11 cellular contexts compared by ENCODE assay signal in genomic region chr1:241990040-241990439, GRCh38. TPM values are rescaled to one million over a fixed set of nuclear protein-coding genes. Genes with fewer than 3 reads are reported as not detected.
A peak's percentile ranks its signal among the peaks of the same experiment; 100 is the strongest.
DNase-seq lines count a peak whose midpoint lies in the region; FAIRE-seq and TF ChIP-seq lines count a peak whose summit lies in the region.
"Had no signal": no experiment of that assay in that cellular context is flagged by ENCODE, and none has a peak within 500 bp of the region (broad histone marks: within the 10 kb centered on the region; RNA-seq: fewer than 3 reads in every experiment).

No MANE protein-coding gene starts in this region.

- DNase-seq in AG04449 (ENCODE audit: low read depth, low spot score) (peak; percentile 14), LHCN-M2 (ENCODE audit: low read depth) (peak; percentile 98), choroid plexus epithelial cell (ENCODE audit: low read depth) (peak; percentile 79), lower leg skin (ENCODE audit: low spot score in 2 of 2) (peak; percentile 70 to 93), GM19238 (ENCODE audit: insufficient read length, low spot score) (no peak), chondrocyte (ENCODE audit: low spot score) (no peak), GM12892 (ENCODE audit: insufficient read length) (no peak)
- DNase-seq in stimulated activated CD8-positive, alpha-beta memory T cell treated with anti-CD3 and anti-CD28 coated beads, Interleukin-4, amount 100 ng/mL, for 48 hours, result no peak
- DNase-seq: activated CD4-positive, alpha-beta T cell treated with anti-CD3 and anti-CD28 coated beads, Interleukin-2, amount 10 ng/mL, durations not matched to agents 7 days and 5 days; CD4-positive, alpha-beta memory T cell had no signal

- intact Hi-C loops in lower leg skin (cut with DNase I; ENCODE audit: low total_unique reads), result no loop called here

- no peak for TF ChIP-seq POLR2A in lower leg skin (IDR thresholded peaks at IDR 0.05)
- TF ChIP-seq POLR2A in GM12892 (IDR thresholded peaks at IDR 0.05; ENCODE audit: low read depth, low read length), result no peak

- no peak for FAIRE-seq in GM12892 (lab: Jason Lieb, UNC)

- no peak overlapping the region for H3K4me3 Mint-ChIP-seq in chondrocyte (ENCODE audit: unreplicated experiment)
- H3K4me3 Mint-ChIP-seq: activated CD4-positive, alpha-beta T cell treated with anti-CD3 and anti-CD28 coated beads, Interleukin-2, amount 10 ng/mL, durations not matched to agents 7 days and 5 days; CD4-positive, alpha-beta memory T cell had no signal

- H3K4me1 Mint-ChIP-seq in chondrocyte (ENCODE audit: low read depth), result peaks cover 27% of the 10 kb centered on the region
- H3K4me1 Mint-ChIP-seq: activated CD4-positive, alpha-beta T cell treated with anti-CD3 and anti-CD28 coated beads, Interleukin-2, amount 10 ng/mL, durations not matched to agents 7 days and 5 days; CD4-positive, alpha-beta memory T cell had no signal

- no peak overlapping the region for H3K4me3 ChIP-seq in AG04449 (ENCODE audit: low read depth, low read length)
- H3K4me3 ChIP-seq in choroid plexus epithelial cell (ENCODE audit: low read depth, low read length), result no peak overlapping the region
- no peak overlapping the region for H3K4me3 ChIP-seq in lower leg skin (ENCODE audit: low read depth, poor library complexity, severe bottlenecking)

- no peaks in the 10 kb centered on the region for H3K27me3 Mint-ChIP-seq in chondrocyte (ENCODE audit: low read depth)
- H3K27me3 Mint-ChIP-seq: activated CD4-positive, alpha-beta T cell treated with anti-CD3 and anti-CD28 coated beads, Interleukin-2, amount 10 ng/mL, durations not matched to agents 7 days and 5 days had no signal

- 53 to 65% methylated on average over 10 of the region's 10 CpGs for WGBS in lower leg skin, 2 donors

- no peaks in the 10 kb centered on the region for H3K9me3 Mint-ChIP-seq in chondrocyte (ENCODE audit: low read depth)
- H3K9me3 Mint-ChIP-seq: activated CD4-positive, alpha-beta T cell treated with anti-CD3 and anti-CD28 coated beads, Interleukin-2, amount 10 ng/mL, durations not matched to agents 7 days and 5 days; CD4-positive, alpha-beta memory T cell had no signal

- CTCF ChIA-PET in AG04449 (lab: Yijun Ruan, JAX), result interaction anchor here (0.6 kb wide), 1 partner anchor 8 kb away, joined by 3 read pairs; the partner anchor contains the start of gene MAP1LC3C

- POLR2A ChIA-PET in AG04449 (lab: Yijun Ruan, JAX), result no interaction called here

- H3K27ac Mint-ChIP-seq in chondrocyte (ENCODE audit: unreplicated experiment), result no peak overlapping the region
- H3K27ac Mint-ChIP-seq: activated CD4-positive, alpha-beta T cell treated with anti-CD3 and anti-CD28 coated beads, Interleukin-2, amount 10 ng/mL, durations not matched to agents 7 days and 5 days; CD4-positive, alpha-beta memory T cell had no signal

- H3K36me3 Mint-ChIP-seq in chondrocyte (ENCODE audit: low read depth), result no peaks in the 10 kb centered on the region
- H3K36me3 Mint-ChIP-seq: CD4-positive, alpha-beta memory T cell had no signal

- TF ChIP-seq CTCF in AG04449 (IDR thresholded peaks at IDR 0.05; ENCODE audit: insufficient read depth, low read length, missing control alignments) (no peak), choroid plexus epithelial cell (conservative IDR thresholded peaks at IDR 0.05; ENCODE audit: low read depth, low read length) (no peak), lower leg skin (IDR thresholded peaks at IDR 0.05) (no peak), chondrocyte (IDR thresholded peaks at IDR 0.05) (no peak)

RNA-seq across cellular contexts. Expression of gene MAP1LC3C, which starts 8.9 kb away (rescaled TPM):
- total RNA-seq in LHCN-M2 (2014; rRNA removed) (1.0 and 2.6 TPM in 2 replicates), lower leg skin (1 to 10 TPM; 2.7 to 7.4 (median 5.0) TPM), chondrocyte (0.38 to 0.65 TPM (median 0.46 TPM) in 3 replicates)
- polyA plus RNA-seq in LHCN-M2 (2012), result 2.0 TPM
- polyA plus RNA-seq in GM12892 (2012; ENCODE audit: missing spikeins), result not detected
- total RNA-seq: activated CD4-positive, alpha-beta T cell treated with anti-CD3 and anti-CD28 coated beads, Interleukin-2, amount 10 ng/mL, durations not matched to agents 7 days and 5 days; CD4-positive, alpha-beta memory T cell had no signal
- polyA plus RNA-seq: CD4-positive, alpha-beta memory T cell had no signal

RNA-seq across cellular contexts. Expression of gene BECN2, which starts 32.5 kb away (rescaled TPM):
- total RNA-seq in LHCN-M2 (2014; rRNA removed), result not detected in 2 replicates
- polyA plus RNA-seq in LHCN-M2 (2012), result not detected
- total RNA-seq in lower leg skin, result not detected
- not detected in 3 replicates for total RNA-seq in chondrocyte
- polyA plus RNA-seq in GM12892 (2012; ENCODE audit: missing spikeins), result not detected
- total RNA-seq: activated CD4-positive, alpha-beta T cell treated with anti-CD3 and anti-CD28 coated beads, Interleukin-2, amount 10 ng/mL, durations not matched to agents 7 days and 5 days; CD4-positive, alpha-beta memory T cell; subcutaneous adipose tissue had no signal
- polyA plus RNA-seq: CD4-positive, alpha-beta memory T cell had no signal

Comparison
In these comparisons a context has a peak if more than half of its experiments do, and no peak if none do; other contexts are left out.
1. DNase-seq: peak in AG04449 (single experiment), LHCN-M2 (single experiment), choroid plexus epithelial cell (single experiment) and lower leg skin (2 of 2); none in stimulated activated CD8-positive, alpha-beta memory T cell treated with anti-CD3 and anti-CD28 coated beads, Interleukin-4, amount 100 ng/mL, for 48 hours (single experiment), GM19238 (single experiment), chondrocyte (single experiment) and GM12892 (single experiment).